19 cellular contexts compared by ENCODE assay signal in genomic region chr15:73017987-73018386, GRCh38.
"Had no signal": no experiment of that assay in that cellular context is flagged by ENCODE, and none has a peak within 500 bp of the region (broad histone marks: within the 10 kb centered on the region; RNA-seq: fewer than 3 reads in every experiment).

No MANE protein-coding gene starts in this region.

- H3K4me3 ChIP-seq: coronary artery, dorsolateral prefrontal cortex, left ventricle myocardium inferior, lower lobe of right lung, right atrium auricular region, smooth muscle cell, suprapubic skin, tibial artery, upper lobe of left lung, uterus had no signal

- H3K36me3 ChIP-seq: left ventricle myocardium inferior, lower lobe of right lung, right atrium auricular region, suprapubic skin, tibial artery, upper lobe of left lung, uterus had no signal

- DNase-seq: dorsolateral prefrontal cortex; effector CD8-positive, alpha-beta T cell; immature natural killer cell; kidney; left cardiac atrium; left ventricle myocardium inferior; lower lobe of right lung; natural killer cell; posterior cingulate gyrus; stimulated activated CD4-positive, alpha-beta T cell treated with anti-CD3 and anti-CD28 coated beads, Interleukin-2, amount 100 ng/mL, for 48 hours; stimulated activated naive CD4-positive, alpha-beta T cell treated with Interleukin-2 at 50 U/mL for 16 hours; tibial artery; upper lobe of left lung; uterus had no signal

- ATAC-seq: esophagus mucosa, left cardiac atrium, lower lobe of right lung, natural killer cell had no signal

- H3K4me1 ChIP-seq: left ventricle myocardium inferior, lower lobe of right lung, right atrium auricular region, suprapubic skin, tibial artery, upper lobe of left lung, uterus had no signal

- H3K9me3 ChIP-seq: left ventricle myocardium inferior, lower lobe of right lung, right atrium auricular region, suprapubic skin, tibial artery, upper lobe of left lung, uterus had no signal

- H3K27ac ChIP-seq: coronary artery, dorsolateral prefrontal cortex, left ventricle myocardium inferior, lower lobe of right lung, right atrium auricular region, suprapubic skin, tibial artery, upper lobe of left lung, uterus had no signal
